1 cellular context compared by ENCODE assay signal in genomic region chr14:100442473-100443260, GRCh38.
TF ChIP-seq lines count a peak whose summit lies in the region.

No MANE protein-coding gene starts in this region.

TF ChIP-seq in HCT116, 20 proteins besides CTCF, POLR2A, EP300 and RAD21 (continued from another document):
- TF ChIP-seq, protein P1, sequence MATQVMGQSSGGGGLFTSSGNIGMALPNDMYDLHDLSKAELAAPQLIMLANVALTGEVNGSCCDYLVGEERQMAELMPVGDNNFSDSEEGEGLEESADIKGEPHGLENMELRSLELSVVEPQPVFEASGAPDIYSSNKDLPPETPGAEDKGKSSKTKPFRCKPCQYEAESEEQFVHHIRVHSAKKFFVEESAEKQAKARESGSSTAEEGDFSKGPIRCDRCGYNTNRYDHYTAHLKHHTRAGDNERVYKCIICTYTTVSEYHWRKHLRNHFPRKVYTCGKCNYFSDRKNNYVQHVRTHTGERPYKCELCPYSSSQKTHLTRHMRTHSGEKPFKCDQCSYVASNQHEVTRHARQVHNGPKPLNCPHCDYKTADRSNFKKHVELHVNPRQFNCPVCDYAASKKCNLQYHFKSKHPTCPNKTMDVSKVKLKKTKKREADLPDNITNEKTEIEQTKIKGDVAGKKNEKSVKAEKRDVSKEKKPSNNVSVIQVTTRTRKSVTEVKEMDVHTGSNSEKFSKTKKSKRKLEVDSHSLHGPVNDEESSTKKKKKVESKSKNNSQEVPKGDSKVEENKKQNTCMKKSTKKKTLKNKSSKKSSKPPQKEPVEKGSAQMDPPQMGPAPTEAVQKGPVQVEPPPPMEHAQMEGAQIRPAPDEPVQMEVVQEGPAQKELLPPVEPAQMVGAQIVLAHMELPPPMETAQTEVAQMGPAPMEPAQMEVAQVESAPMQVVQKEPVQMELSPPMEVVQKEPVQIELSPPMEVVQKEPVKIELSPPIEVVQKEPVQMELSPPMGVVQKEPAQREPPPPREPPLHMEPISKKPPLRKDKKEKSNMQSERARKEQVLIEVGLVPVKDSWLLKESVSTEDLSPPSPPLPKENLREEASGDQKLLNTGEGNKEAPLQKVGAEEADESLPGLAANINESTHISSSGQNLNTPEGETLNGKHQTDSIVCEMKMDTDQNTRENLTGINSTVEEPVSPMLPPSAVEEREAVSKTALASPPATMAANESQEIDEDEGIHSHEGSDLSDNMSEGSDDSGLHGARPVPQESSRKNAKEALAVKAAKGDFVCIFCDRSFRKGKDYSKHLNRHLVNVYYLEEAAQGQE (IDR thresholded peaks at IDR 0.05; ENCODE audit: low read depth): no peak
- TF ChIP-seq EZH2 (IDR thresholded peaks at IDR 0.05) (no peak), SRF (IDR thresholded peaks at IDR 0.05; ENCODE audit: low read depth) (no peak), SP1 (IDR thresholded peaks at IDR 0.05; ENCODE audit: low read depth) (no peak), POLR2AphosphoS5 (IDR thresholded peaks at IDR 0.05; ENCODE audit: low read depth, low read length) (no peak), TCF7L2 (IDR thresholded peaks at IDR 0.05; ENCODE audit: borderline replicate concordance, extremely low read depth, insufficient read depth, insufficient read length) (no peak), FOSL1 (IDR thresholded peaks at IDR 0.05; ENCODE audit: low read depth) (no peak)
